In the genomic region with DNA sequence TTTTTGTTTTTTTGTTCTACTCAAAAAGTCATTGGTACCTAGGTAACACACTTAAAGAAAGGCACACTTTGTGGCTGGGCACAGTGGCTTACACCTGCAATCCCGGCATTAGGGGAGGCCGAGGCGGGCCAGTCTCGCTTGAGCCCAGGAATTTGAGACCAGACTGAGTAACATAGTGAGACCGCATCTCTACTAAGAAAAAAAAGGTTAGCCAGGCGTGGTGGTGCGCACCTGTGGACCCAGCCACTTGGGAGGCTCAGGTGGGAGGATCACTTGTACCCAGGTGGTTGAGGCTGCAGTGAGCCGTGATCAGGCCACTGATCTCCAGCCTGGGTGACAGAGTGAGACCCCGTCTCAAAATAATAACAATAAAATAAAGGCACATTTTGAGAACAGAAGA, we compare ENCODE assay signal across 27 cellular contexts.
"Had no signal": no experiment of that assay in that cellular context is flagged by ENCODE, and none has a peak within 500 bp of the region (broad histone marks: within the 10 kb centered on the region; RNA-seq: fewer than 3 reads in every experiment).

No MANE protein-coding gene starts in this region.

- H3K36me3 Mint-ChIP-seq: activated CD8-positive, alpha-beta memory T cell treated with anti-CD3 and anti-CD28 coated beads, Interleukin-2, amount 10 ng/mL, durations not matched to agents 7 days and 5 days; activated naive CD4-positive, alpha-beta T cell treated with anti-CD3 and anti-CD28 coated beads, Interleukin-2, amount 10 ng/mL, durations not matched to agents 7 days and 5 days; activated naive CD8-positive, alpha-beta T cell treated with anti-CD3 and anti-CD28 coated beads, Interleukin-2, amount 10 ng/mL, durations not matched to agents 7 days and 5 days had no signal

- H3K36me3 ChIP-seq: adrenal gland, breast epithelium had no signal

- H3K27ac Mint-ChIP-seq: activated B cell treated with CpG ODN at 0.5 μM for 24 hours; activated CD4-positive, alpha-beta T cell treated with anti-CD3 and anti-CD28 coated beads, Interleukin-2, amount 10 ng/mL, durations not matched to agents 24 days and 14 days; activated CD8-positive, alpha-beta memory T cell treated with anti-CD3 and anti-CD28 coated beads, Interleukin-2, amount 10 ng/mL, durations not matched to agents 7 days and 5 days; activated naive CD4-positive, alpha-beta T cell treated with anti-CD3 and anti-CD28 coated beads, Interleukin-2, amount 10 ng/mL, durations not matched to agents 7 days and 5 days; activated naive CD8-positive, alpha-beta T cell treated with anti-CD3 and anti-CD28 coated beads, Interleukin-2, amount 10 ng/mL, durations not matched to agents 7 days and 5 days; activated T-cell treated with anti-CD3 and anti-CD28 coated beads, Interleukin-2, amount 50 U/mL, for 24 hours; activated T-helper 1 cell treated with anti-CD3 and anti-CD28 coated beads, Interleukin-12 subunit alpha, Interleukin-12 subunit beta, Interleukin-2, Interleukin-4 antibody, amounts not matched to agents 30 ng/mL and 10 ng/mL and 1 ng/mL, durations not matched to agents 14 hours and 24 hours and 36 hours; T-helper 17 cell had no signal

- H3K9me3 Mint-ChIP-seq: activated CD4-positive, alpha-beta T cell treated with anti-CD3 and anti-CD28 coated beads, Interleukin-2, amount 10 ng/mL, durations not matched to agents 24 days and 14 days had no signal

- H3K4me1 Mint-ChIP-seq: activated CD8-positive, alpha-beta memory T cell treated with anti-CD3 and anti-CD28 coated beads, Interleukin-2, amount 10 ng/mL, durations not matched to agents 7 days and 5 days; activated naive CD8-positive, alpha-beta T cell treated with anti-CD3 and anti-CD28 coated beads, Interleukin-2, amount 10 ng/mL, durations not matched to agents 7 days and 5 days; T-helper 17 cell had no signal

- FAIRE-seq: RCC 7860 had no signal

- DNase-seq: activated B cell treated with CpG ODN at 0.5 μM for 24 hours; activated CD4-positive, alpha-beta T cell treated with anti-CD3 and anti-CD28 coated beads for 1 hour; activated CD4-positive, alpha-beta T cell treated with anti-CD3 and anti-CD28 coated beads, Interleukin-2, amount 10 ng/mL, durations not matched to agents 24 days and 14 days; activated CD4-positive, alpha-beta T cell treated with anti-CD3 and anti-CD28 coated beads, Interleukin-2, amount 50 U/mL, for 48 hours; activated CD8-positive, alpha-beta memory T cell treated with anti-CD3 and anti-CD28 coated beads, Interleukin-2, amount 10 ng/mL, durations not matched to agents 7 days and 5 days; activated gamma-delta T cell; activated naive CD4-positive, alpha-beta T cell treated with anti-CD3 and anti-CD28 coated beads, Interleukin-2, amount 10 ng/mL, durations not matched to agents 7 days and 5 days; activated naive CD8-positive, alpha-beta T cell treated with anti-CD3 and anti-CD28 coated beads, Interleukin-2, amount 10 ng/mL, durations not matched to agents 7 days and 5 days; activated T-cell treated with anti-CD3 and anti-CD28 coated beads, Interleukin-2, amount 50 U/mL, for 24 hours; adrenal gland; anterior cingulate cortex; central memory CD4-positive, alpha-beta T cell; Kasumi-1; KBM-7; NCI-H1105 treated with DMSO at 0.1 percent for 48 hours; NCI-H146; NCI-H187 treated with DMSO at 0.1 percent for 48 hours; NCI-H2081 treated with DMSO at 0.1 percent for 48 hours; NCI-H446; NCI-H524; PC-3; SHP77 treated with DMSO at 0.1 percent for 48 hours; T-helper 9 cell had no signal

- H3K4me1 ChIP-seq: breast epithelium had no signal

- ATAC-seq: activated CD8-positive, alpha-beta memory T cell treated with anti-CD3 and anti-CD28 coated beads, Interleukin-2, amount 10 ng/mL, durations not matched to agents 7 days and 5 days; PC-3; T-helper 17 cell had no signal

- H3K27ac ChIP-seq: adrenal gland, breast epithelium had no signal

- H3K4me3 Mint-ChIP-seq: activated B cell treated with CpG ODN at 0.5 μM for 24 hours; activated CD4-positive, alpha-beta T cell treated with anti-CD3 and anti-CD28 coated beads, Interleukin-2, amount 10 ng/mL, durations not matched to agents 24 days and 14 days; activated CD8-positive, alpha-beta memory T cell treated with anti-CD3 and anti-CD28 coated beads, Interleukin-2, amount 10 ng/mL, durations not matched to agents 7 days and 5 days; activated naive CD4-positive, alpha-beta T cell treated with anti-CD3 and anti-CD28 coated beads, Interleukin-2, amount 10 ng/mL, durations not matched to agents 7 days and 5 days; activated naive CD8-positive, alpha-beta T cell treated with anti-CD3 and anti-CD28 coated beads, Interleukin-2, amount 10 ng/mL, durations not matched to agents 7 days and 5 days; activated T-cell treated with anti-CD3 and anti-CD28 coated beads, Interleukin-2, amount 50 U/mL, for 24 hours; activated T-helper 1 cell treated with anti-CD3 and anti-CD28 coated beads, Interleukin-12 subunit alpha, Interleukin-12 subunit beta, Interleukin-2, Interleukin-4 antibody, amounts not matched to agents 30 ng/mL and 10 ng/mL and 1 ng/mL, durations not matched to agents 14 hours and 24 hours and 36 hours had no signal

- H3K4me3 ChIP-seq: adrenal gland, breast epithelium had no signal
